Comparison of ENCODE assay signal across 18 cellular contexts in the genomic region with DNA sequence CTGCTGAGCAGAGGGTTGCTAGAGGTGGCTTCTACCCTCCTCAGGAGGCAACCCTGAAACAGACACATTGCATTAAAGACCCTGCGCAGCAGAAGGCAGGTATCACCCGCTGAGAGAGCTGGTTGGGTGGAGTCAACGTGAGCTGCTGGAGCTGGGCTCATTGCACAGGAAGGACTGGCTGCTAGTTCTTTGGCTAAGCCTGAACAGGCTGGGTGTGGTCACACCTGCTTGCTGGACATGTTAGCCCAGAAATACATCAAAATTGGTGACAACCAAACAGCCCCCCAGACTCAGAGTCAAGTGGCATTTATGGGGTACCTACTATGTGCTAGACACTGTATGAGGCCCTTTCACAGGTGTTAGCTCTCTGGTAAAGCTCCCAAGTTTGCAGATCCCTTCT.
"Had no signal": no experiment of that assay in that cellular context is flagged by ENCODE, and none has a peak within 500 bp of the region (broad histone marks: within the 10 kb centered on the region; RNA-seq: fewer than 3 reads in every experiment).

No MANE protein-coding gene starts in this region.

- H3K27me3 Mint-ChIP-seq: activated CD4-positive, alpha-beta memory T cell treated with anti-CD3 and anti-CD28 coated beads, Interleukin-2, amount 10 ng/mL, durations not matched to agents 7 days and 5 days had no signal

- H3K27ac Mint-ChIP-seq: activated CD4-positive, alpha-beta memory T cell treated with anti-CD3 and anti-CD28 coated beads, Interleukin-2, amount 10 ng/mL, durations not matched to agents 7 days and 5 days; activated CD4-positive, alpha-beta T cell treated with anti-CD3 and anti-CD28 coated beads, Interleukin-2, amount 10 ng/mL, durations not matched to agents 24 days and 14 days; natural killer cell had no signal

- H3K9me3 ChIP-seq: body of pancreas, ovary had no signal

- H3K36me3 ChIP-seq: ovary had no signal

- H3K27ac ChIP-seq: body of pancreas, ovary, VCaP had no signal

- H3K36me3 Mint-ChIP-seq: natural killer cell had no signal

- H3K4me3 Mint-ChIP-seq: activated CD4-positive, alpha-beta memory T cell treated with anti-CD3 and anti-CD28 coated beads, Interleukin-2, amount 10 ng/mL, durations not matched to agents 7 days and 5 days; activated CD4-positive, alpha-beta T cell treated with anti-CD3 and anti-CD28 coated beads, Interleukin-2, amount 10 ng/mL, durations not matched to agents 24 days and 14 days; natural killer cell had no signal

- H3K4me3 ChIP-seq: body of pancreas, lung, ovary had no signal

- H3K9me3 Mint-ChIP-seq: activated CD4-positive, alpha-beta memory T cell treated with anti-CD3 and anti-CD28 coated beads, Interleukin-2, amount 10 ng/mL, durations not matched to agents 7 days and 5 days; activated CD4-positive, alpha-beta T cell treated with anti-CD3 and anti-CD28 coated beads, Interleukin-2, amount 10 ng/mL, durations not matched to agents 24 days and 14 days; natural killer cell had no signal

- H3K27me3 ChIP-seq: body of pancreas, ovary had no signal

- DNase-seq: activated CD4-positive, alpha-beta memory T cell treated with anti-CD3 and anti-CD28 coated beads, Interleukin-2, amount 10 ng/mL, durations not matched to agents 7 days and 5 days; activated CD4-positive, alpha-beta T cell treated with anti-CD3 and anti-CD28 coated beads, Interleukin-2, amount 10 ng/mL, durations not matched to agents 24 days and 14 days; activated naive CD4-positive, alpha-beta T cell treated with anti-CD3 and anti-CD28 coated beads, Interleukin-2, amount 50 U/mL, for 16 hours; anterior cingulate cortex; body of pancreas; central memory CD4-positive, alpha-beta T cell; dermis blood vessel endothelial cell; effector CD8-positive, alpha-beta T cell; erythroblast; foreskin melanocyte; kidney; midbrain; natural killer cell; ovary; stimulated activated CD4-positive, alpha-beta T cell treated with anti-CD3 and anti-CD28 coated beads, Interleukin-4, amount 100 ng/mL, for 4 hours; stimulated activated naive CD8-positive, alpha-beta T cell treated with anti-CD3 and anti-CD28 coated beads, Interleukin-15, Interleukin-2, amounts not matched to agents 100 U/mL and 50 U/mL, for 24 hours had no signal
